ENCODE assay signal across 1 cellular context in the genomic region with DNA sequence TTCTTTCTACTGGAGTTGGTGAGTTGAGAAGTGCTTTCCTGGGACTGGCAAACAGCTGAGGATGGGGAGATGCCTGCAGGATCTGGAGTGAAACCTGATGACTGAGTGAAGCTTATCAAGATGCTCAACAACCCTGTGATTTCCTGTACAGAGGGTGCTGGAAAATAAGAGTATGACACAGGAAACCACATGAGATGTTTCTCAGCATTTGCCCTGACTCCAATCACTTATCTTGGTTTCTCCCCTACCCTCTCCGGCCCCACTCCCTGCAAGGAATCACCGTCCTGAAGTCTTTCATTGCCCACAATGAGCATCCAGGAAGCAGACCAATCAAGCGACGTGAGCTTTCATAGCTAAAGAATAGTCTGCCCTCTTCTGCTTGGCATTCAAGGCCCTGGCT.
TF ChIP-seq lines count a peak whose summit lies in the region.

Gene MRGPRX2 (minus strand): TSS at position 89 of the 400 bp plus-strand sequence. CDS start 4,315 bp downstream, outside the sequence.

TF ChIP-seq in GM23338, 12 proteins besides CTCF, POLR2A, EP300 and RAD21:
- TF ChIP-seq, protein P1, sequence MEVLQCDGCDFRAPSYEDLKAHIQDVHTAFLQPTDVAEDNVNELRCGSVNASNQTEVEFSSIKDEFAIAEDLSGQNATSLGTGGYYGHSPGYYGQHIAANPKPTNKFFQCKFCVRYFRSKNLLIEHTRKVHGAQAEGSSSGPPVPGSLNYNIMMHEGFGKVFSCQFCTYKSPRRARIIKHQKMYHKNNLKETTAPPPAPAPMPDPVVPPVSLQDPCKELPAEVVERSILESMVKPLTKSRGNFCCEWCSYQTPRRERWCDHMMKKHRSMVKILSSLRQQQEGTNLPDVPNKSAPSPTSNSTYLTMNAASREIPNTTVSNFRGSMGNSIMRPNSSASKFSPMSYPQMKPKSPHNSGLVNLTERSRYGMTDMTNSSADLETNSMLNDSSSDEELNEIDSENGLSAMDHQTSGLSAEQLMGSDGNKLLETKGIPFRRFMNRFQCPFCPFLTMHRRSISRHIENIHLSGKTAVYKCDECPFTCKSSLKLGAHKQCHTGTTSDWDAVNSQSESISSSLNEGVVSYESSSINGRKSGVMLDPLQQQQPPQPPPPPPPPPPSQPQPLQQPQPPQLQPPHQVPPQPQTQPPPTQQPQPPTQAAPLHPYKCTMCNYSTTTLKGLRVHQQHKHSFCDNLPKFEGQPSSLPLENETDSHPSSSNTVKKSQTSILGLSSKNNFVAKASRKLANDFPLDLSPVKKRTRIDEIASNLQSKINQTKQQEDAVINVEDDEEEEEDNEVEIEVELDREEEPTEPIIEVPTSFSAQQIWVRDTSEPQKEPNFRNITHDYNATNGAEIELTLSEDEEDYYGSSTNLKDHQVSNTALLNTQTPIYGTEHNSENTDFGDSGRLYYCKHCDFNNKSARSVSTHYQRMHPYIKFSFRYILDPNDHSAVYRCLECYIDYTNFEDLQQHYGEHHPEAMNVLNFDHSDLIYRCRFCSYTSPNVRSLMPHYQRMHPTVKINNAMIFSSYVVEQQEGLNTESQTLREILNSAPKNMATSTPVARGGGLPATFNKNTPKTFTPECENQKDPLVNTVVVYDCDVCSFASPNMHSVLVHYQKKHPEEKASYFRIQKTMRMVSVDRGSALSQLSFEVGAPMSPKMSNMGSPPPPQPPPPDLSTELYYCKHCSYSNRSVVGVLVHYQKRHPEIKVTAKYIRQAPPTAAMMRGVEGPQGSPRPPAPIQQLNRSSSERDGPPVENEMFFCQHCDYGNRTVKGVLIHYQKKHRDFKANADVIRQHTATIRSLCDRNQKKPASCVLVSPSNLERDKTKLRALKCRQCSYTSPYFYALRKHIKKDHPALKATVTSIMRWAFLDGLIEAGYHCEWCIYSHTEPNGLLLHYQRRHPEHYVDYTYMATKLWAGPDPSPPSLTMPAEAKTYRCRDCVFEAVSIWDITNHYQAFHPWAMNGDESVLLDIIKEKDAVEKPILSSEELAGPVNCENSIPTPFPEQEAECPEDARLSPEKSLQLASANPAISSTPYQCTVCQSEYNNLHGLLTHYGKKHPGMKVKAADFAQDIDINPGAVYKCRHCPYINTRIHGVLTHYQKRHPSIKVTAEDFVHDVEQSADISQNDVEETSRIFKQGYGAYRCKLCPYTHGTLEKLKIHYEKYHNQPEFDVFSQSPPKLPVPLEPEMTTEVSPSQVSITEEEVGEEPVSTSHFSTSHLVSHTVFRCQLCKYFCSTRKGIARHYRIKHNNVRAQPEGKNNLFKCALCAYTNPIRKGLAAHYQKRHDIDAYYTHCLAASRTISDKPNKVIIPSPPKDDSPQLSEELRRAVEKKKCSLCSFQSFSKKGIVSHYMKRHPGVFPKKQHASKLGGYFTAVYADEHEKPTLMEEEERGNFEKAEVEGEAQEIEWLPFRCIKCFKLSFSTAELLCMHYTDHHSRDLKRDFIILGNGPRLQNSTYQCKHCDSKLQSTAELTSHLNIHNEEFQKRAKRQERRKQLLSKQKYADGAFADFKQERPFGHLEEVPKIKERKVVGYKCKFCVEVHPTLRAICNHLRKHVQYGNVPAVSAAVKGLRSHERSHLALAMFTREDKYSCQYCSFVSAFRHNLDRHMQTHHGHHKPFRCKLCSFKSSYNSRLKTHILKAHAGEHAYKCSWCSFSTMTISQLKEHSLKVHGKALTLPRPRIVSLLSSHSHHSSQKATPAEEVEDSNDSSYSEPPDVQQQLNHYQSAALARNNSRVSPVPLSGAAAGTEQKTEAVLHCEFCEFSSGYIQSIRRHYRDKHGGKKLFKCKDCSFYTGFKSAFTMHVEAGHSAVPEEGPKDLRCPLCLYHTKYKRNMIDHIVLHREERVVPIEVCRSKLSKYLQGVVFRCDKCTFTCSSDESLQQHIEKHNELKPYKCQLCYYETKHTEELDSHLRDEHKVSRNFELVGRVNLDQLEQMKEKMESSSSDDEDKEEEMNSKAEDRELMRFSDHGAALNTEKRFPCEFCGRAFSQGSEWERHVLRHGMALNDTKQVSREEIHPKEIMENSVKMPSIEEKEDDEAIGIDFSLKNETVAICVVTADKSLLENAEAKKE (CRISPR knock-in tag; IDR thresholded peaks at IDR 0.05): no peak
- TF ChIP-seq, protein P2, sequence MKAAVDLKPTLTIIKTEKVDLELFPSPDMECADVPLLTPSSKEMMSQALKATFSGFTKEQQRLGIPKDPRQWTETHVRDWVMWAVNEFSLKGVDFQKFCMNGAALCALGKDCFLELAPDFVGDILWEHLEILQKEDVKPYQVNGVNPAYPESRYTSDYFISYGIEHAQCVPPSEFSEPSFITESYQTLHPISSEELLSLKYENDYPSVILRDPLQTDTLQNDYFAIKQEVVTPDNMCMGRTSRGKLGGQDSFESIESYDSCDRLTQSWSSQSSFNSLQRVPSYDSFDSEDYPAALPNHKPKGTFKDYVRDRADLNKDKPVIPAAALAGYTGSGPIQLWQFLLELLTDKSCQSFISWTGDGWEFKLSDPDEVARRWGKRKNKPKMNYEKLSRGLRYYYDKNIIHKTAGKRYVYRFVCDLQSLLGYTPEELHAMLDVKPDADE (IDR thresholded peaks at IDR 0.05): no peak
- TF ChIP-seq REST (IDR thresholded peaks at IDR 0.05; ENCODE audit: unreplicated experiment) (no peak), JUNB (IDR thresholded peaks at IDR 0.05; ENCODE audit: unreplicated experiment) (no peak), CREB1 (CRISPR knock-in tag; IDR thresholded peaks at IDR 0.05; ENCODE audit: low read depth) (no peak), ZNF331 (CRISPR knock-in tag; IDR thresholded peaks at IDR 0.05; ENCODE audit: low read depth) (no peak), POLR2AphosphoS5 (IDR thresholded peaks at IDR 0.05; ENCODE audit: low read depth) (no peak)
